8 cellular contexts compared by ENCODE assay signal in the genomic region with DNA sequence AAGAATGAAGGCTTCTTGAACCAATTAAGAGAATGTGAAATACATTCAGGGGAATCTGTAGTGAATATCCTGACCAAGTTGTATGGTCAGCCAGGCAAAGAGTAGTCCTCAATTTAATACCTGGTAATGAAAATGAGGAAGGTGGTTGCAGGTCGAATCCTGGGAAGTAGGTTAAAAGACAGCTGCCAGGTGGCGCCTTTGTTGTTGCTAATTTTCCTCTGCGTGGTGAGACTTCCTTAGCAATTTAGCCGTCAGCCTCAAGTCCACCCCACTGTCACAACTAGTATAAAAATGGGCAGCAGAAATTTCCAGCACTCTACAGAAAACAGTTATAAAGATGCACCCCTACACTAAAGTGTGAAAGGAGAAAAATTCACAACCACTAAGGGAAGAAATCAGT.
A peak's percentile ranks its signal among the peaks of the same experiment; 100 is the strongest.
DNase-seq lines count a peak whose midpoint lies in the region; ATAC-seq and TF ChIP-seq lines count a peak whose summit lies in the region.

No MANE protein-coding gene starts in this region.

- DNase-seq in GM10248 (ENCODE audit: extremely low spot score) (no peak), LoVo (ENCODE audit: low spot score) (peak; percentile 6), mammary epithelial cell (no peak), mucosa of descending colon (peak in 2 of 3 donors; percentile 35 to 62), NCI-H128 (lab: John Stamatoyannopoulos, UW; ENCODE audit: unreplicated experiment) (no peak)
- DNase-seq in activated CD4-positive, CD25-positive, alpha-beta regulatory T cell treated with anti-CD3 and anti-CD28 coated beads, Interleukin-2, amount 50 U/mL, for 72 hours = no peak

- WGBS in mammary epithelial cell (ENCODE audit: low coverage, missing lambda C conversion rate) = 74% methylated on average over 3 of the region's 4 CpGs

- ATAC-seq in mucosa of descending colon (peak; percentile 49), HG03378 (IDR thresholded peaks at IDR 0.05; ENCODE audit: unreplicated experiment) (no peak), GM19351 (IDR thresholded peaks at IDR 0.05; ENCODE audit: unreplicated experiment) (no peak)

- H3K36me3 ChIP-seq in mammary epithelial cell (ENCODE audit: insufficient read depth, low read length) = no peaks in the 10 kb centered on the region
- H3K36me3 ChIP-seq in mucosa of descending colon (ENCODE audit: low read depth) = no peaks in the 10 kb centered on the region

- POLR2A ChIA-PET in GM10248 (lab: Yijun Ruan, JAX) = no interaction called here

- no peaks in the 10 kb centered on the region for H3K79me2 ChIP-seq in mammary epithelial cell (ENCODE audit: insufficient read depth, low read length)

- intact Hi-C loops in mammary epithelial cell (cut with micrococcal nuclease) (loop anchor here (1.0 kb wide), 5 partner anchors 141 to 402 kb away; no protein-coding TSS in a partner anchor), mucosa of descending colon (cut with DNase I, micrococcal nuclease) (loop anchor here in 1 of 2 donors (10.0 kb wide), 1 partner anchor 341 kb away; no protein-coding TSS in a partner anchor)

- no TSS peak for BruUV-seq in mammary epithelial cell (replicated peaks; lab: Mats Ljungman, UMichigan)

- dilution Hi-C loops in mammary epithelial cell (cut with HindIII; ENCODE audit: low sequenced_read_pairs) = no loop called here

- H3K9ac ChIP-seq in mammary epithelial cell (ENCODE audit: insufficient read depth, low read length) = no peak overlapping the region

- H4K20me1 ChIP-seq in mammary epithelial cell (ENCODE audit: insufficient read depth, low read length) = no peaks in the 10 kb centered on the region

- no peak overlapping the region for H2AFZ ChIP-seq in mammary epithelial cell (ENCODE audit: low read depth, low read length)

- CTCF ChIA-PET in GM10248 (lab: Yijun Ruan, JAX) (interaction anchor here (0.8 to 3.5 kb wide), 7 partner anchors 10 to 345 kb away, joined by 3 to 23 read pairs (median 7); no protein-coding TSS in a partner anchor), mammary epithelial cell (lab: Charles Lee; ENCODE audit: low non-redundant PET) (interaction anchor here (0.6 kb wide), 1 partner anchor 342 kb away, joined by 4 read pairs; no protein-coding TSS in a partner anchor)

- TF ChIP-seq CTCF in GM10248 (IDR thresholded peaks at IDR 0.05; ENCODE audit: control extremely low read depth, extremely low read depth, low read depth, missing control alignments) = peak; percentile 49
- peak; percentile 15 to 56 for TF ChIP-seq CTCF in mammary epithelial cell (conservative IDR thresholded peaks at IDR 0.05 in 1 of 2, IDR thresholded peaks at IDR 0.05 in 1 of 2; ENCODE audit: extremely low read depth in 1 of 2, insufficient read depth in 1 of 2, low read depth in 1 of 2, low read length in 2 of 2)
- no peak for TF ChIP-seq CTCF in mucosa of descending colon (IDR thresholded peaks at IDR 0.05)

- H3K27me3 ChIP-seq in mammary epithelial cell (ENCODE audit: insufficient read depth, low read length) = peaks cover 3% of the 10 kb centered on the region

- H3K4me3 ChIP-seq in mammary epithelial cell (replicated peaks in 1 of 3; ENCODE audit: insufficient read depth in 1 of 3, low read depth in 2 of 3, low read length in 3 of 3) = no peak overlapping the region
- no peak overlapping the region for H3K4me3 ChIP-seq in mucosa of descending colon

- H3K4me2 ChIP-seq in mammary epithelial cell (ENCODE audit: insufficient read depth, low read depth, low read length) = no peak overlapping the region

- in situ Hi-C loops in mammary epithelial cell (cut with MboI; ENCODE audit: low sequenced_read_pairs in 2 of 2) = no loop called here

- H3K9me3 ChIP-seq in mammary epithelial cell (replicated peaks; ENCODE audit: insufficient read depth, low read length) (no peaks in the 10 kb centered on the region), mucosa of descending colon (no peaks in the 10 kb centered on the region)

- no peaks in the 10 kb centered on the region for H3K4me1 ChIP-seq in mammary epithelial cell (ENCODE audit: insufficient read depth, low read length)
- H3K4me1 ChIP-seq in mucosa of descending colon (ENCODE audit: low read depth) = no peaks in the 10 kb centered on the region

- no peak overlapping the region for H3K27ac ChIP-seq in mammary epithelial cell (ENCODE audit: insufficient read depth, low read depth, low read length)

Comparison
In these comparisons a context has a peak if more than half of its experiments do, and no peak if none do; other contexts are left out.
1. DNase-seq: peak in LoVo (single experiment) and mucosa of descending colon (2 of 3); none in GM10248 (single experiment), mammary epithelial cell (single experiment), activated CD4-positive, CD25-positive, alpha-beta regulatory T cell treated with anti-CD3 and anti-CD28 coated beads, Interleukin-2, amount 50 U/mL, for 72 hours (single experiment) and NCI-H128 (single experiment).